ENCODE assay signal across 8 cellular contexts in genomic region chr11:118913411-118914125, GRCh38. TPM values are rescaled to one million over a fixed set of nuclear protein-coding genes. Genes with fewer than 3 reads are reported as not detected.
DNase-seq lines count a peak whose midpoint lies in the region; ATAC-seq and TF ChIP-seq lines count a peak whose summit lies in the region.

No MANE protein-coding gene starts in this region.

- no peak for ATAC-seq in GM19324 (IDR thresholded peaks at IDR 0.05; ENCODE audit: low FRiP score, unreplicated experiment)

- peak overlapping the region; percentile 94 for H3K27ac ChIP-seq in caudate nucleus (ENCODE audit: low read depth, low read length)

- DNase-seq in Ammon's horn (ENCODE audit: low spot score) (peak; percentile 73), NCI-H69 (lab: John Stamatoyannopoulos, UW) (peak; percentile 41), caudate nucleus (lab: John Stamatoyannopoulos, UW) (peak in 49 of 61 donors; percentile 27 to 80 (median 62)), myocyte (ENCODE audit: low read depth) (peak; percentile 64), RKO (ENCODE audit: low spot score) (no peak), iPS-NIHi7 (ENCODE audit: extremely low spot score) (no peak), erythroblast (lab: John Stamatoyannopoulos, UW) (no peak)

- no peak for TF ChIP-seq POLR2A in erythroblast (IDR thresholded peaks at IDR 0.05; ENCODE audit: low read length)

RNA-seq across cellular contexts. Expression of gene BCL9L, which starts 12.2 kb away (rescaled TPM):
- 15.2 and 22.1 TPM in 2 replicates for total RNA-seq in myocyte
- polyA plus RNA-seq in myocyte (2012) = 36.4 TPM

RNA-seq across cellular contexts. Expression of gene CXCR5, which starts 29.9 kb away (rescaled TPM):
- not detected in 2 replicates for total RNA-seq in myocyte
- polyA plus RNA-seq in myocyte (2012) = not detected

RNA-seq across cellular contexts. Expression of gene UPK2, which starts 42.5 kb away (rescaled TPM):
- total RNA-seq in myocyte = not detected in 2 replicates
- 0.82 TPM for polyA plus RNA-seq in myocyte (2012)

RNA-seq across cellular contexts. Expression of gene FOXR1, which starts 58.0 kb away (rescaled TPM):
- not detected in 2 replicates for total RNA-seq in myocyte
- polyA plus RNA-seq in myocyte (2012) = not detected

Comparison
In these comparisons a context has a peak if more than half of its experiments do, and no peak if none do; other contexts are left out.
1. DNase-seq: peak in Ammon's horn (single experiment), NCI-H69 (single experiment), caudate nucleus (49 of 61) and myocyte (single experiment); none in RKO (single experiment), iPS-NIHi7 (single experiment) and erythroblast (0 of 2).